ENCODE assay signal across 1 cellular context in the genomic region with DNA sequence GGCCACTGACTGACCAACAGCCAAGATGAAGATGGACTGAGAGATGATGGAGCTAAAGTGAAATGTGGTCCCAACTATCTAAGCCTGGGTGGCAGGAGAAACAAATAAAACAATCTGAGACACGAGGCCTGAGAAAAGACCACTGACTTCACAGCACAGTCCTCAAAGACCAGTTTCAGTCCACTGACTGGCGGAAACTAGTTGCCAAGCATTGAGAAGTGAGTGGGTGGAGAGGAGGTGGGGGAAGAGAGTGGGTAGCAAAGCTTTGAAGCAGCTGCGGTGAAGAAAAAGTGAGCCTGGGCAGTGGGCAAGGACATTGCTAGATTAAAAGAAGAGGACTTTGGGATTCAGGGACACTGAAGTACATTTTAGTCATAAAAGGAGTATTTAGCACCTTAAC.
TF ChIP-seq lines count a peak whose summit lies in the region.

No MANE protein-coding gene starts in this region.

TF ChIP-seq in GM12878, 131 proteins besides CTCF, POLR2A, EP300 and RAD21 (continues in another document):
- TF ChIP-seq CEBPB (IDR thresholded peaks at IDR 0.05; ENCODE audit: borderline replicate concordance in 1 of 2, low read depth in 2 of 2, low read length in 2 of 2) (no peak), PBX3 (IDR thresholded peaks at IDR 0.05; ENCODE audit: insufficient replicate concordance, low read depth, low read length) (peak; percentile 3), CBX5 (IDR thresholded peaks at IDR 0.05; ENCODE audit: low read depth) (no peak), IRF3 (IDR thresholded peaks at IDR 0.05) (no peak), ZNF687 (IDR thresholded peaks at IDR 0.05) (peak; percentile 47; the same call in 1 of the 2 replicates), SREBF2 (IDR thresholded peaks at IDR 0.05; ENCODE audit: low read length) (no peak), ZBTB4 (CRISPR knock-in tag; IDR thresholded peaks at IDR 0.05) (no peak), GABPA (IDR thresholded peaks at IDR 0.05; ENCODE audit: low read depth) (no peak), ZBTB33 (IDR thresholded peaks at IDR 0.05) (no peak), SPI1 (IDR thresholded peaks at IDR 0.05; ENCODE audit: borderline replicate concordance, insufficient read depth, low read depth, low read length) (no peak), POU2F2 (IDR thresholded peaks at IDR 0.05; ENCODE audit: borderline replicate concordance, low read depth, low read length) (peak; percentile 83; the same call in 2 of the 3 replicates), RB1 (IDR thresholded peaks at IDR 0.05; ENCODE audit: borderline replicate concordance) (no peak), ZNF592 (IDR thresholded peaks at IDR 0.05) (no peak), RELB (IDR thresholded peaks at IDR 0.05; ENCODE audit: low read depth) (peak; percentile 62), ZNF207 (IDR thresholded peaks at IDR 0.05; ENCODE audit: borderline replicate concordance) (no peak), SMAD1 (IDR thresholded peaks at IDR 0.05; ENCODE audit: low read depth, partially characterized antibody) (peak; percentile 74), EGR1 (IDR thresholded peaks at IDR 0.05; ENCODE audit: borderline replicate concordance in 1 of 2, low read depth in 2 of 2, low read length in 2 of 2) (peak; percentile 56 to 99), RBBP5 (conservative IDR thresholded peaks at IDR 0.05) (no peak), FOS (IDR thresholded peaks at IDR 0.05; ENCODE audit: borderline replicate concordance, extremely low read depth, insufficient read length) (no peak), ZNF622 (IDR thresholded peaks at IDR 0.05) (no peak), NFIC (IDR thresholded peaks at IDR 0.05; ENCODE audit: low read depth, low read length) (peak; percentile 53; the same call in 1 of the 2 replicates), TARDBP (IDR thresholded peaks at IDR 0.05; ENCODE audit: borderline replicate concordance) (0 out of 2 replicates have a peak, but pooled peaks have one; percentile 27), SMARCA5 (IDR thresholded peaks at IDR 0.05) (no peak), DPF2 (IDR thresholded peaks at IDR 0.05) (peak; percentile 63), SMAD5 (IDR thresholded peaks at IDR 0.05; ENCODE audit: low read depth) (peak; percentile 31; the same call in 1 of the 2 replicates), CBX3 (IDR thresholded peaks at IDR 0.05; ENCODE audit: borderline replicate concordance, low read depth) (no peak)
- TF ChIP-seq, protein P1, sequence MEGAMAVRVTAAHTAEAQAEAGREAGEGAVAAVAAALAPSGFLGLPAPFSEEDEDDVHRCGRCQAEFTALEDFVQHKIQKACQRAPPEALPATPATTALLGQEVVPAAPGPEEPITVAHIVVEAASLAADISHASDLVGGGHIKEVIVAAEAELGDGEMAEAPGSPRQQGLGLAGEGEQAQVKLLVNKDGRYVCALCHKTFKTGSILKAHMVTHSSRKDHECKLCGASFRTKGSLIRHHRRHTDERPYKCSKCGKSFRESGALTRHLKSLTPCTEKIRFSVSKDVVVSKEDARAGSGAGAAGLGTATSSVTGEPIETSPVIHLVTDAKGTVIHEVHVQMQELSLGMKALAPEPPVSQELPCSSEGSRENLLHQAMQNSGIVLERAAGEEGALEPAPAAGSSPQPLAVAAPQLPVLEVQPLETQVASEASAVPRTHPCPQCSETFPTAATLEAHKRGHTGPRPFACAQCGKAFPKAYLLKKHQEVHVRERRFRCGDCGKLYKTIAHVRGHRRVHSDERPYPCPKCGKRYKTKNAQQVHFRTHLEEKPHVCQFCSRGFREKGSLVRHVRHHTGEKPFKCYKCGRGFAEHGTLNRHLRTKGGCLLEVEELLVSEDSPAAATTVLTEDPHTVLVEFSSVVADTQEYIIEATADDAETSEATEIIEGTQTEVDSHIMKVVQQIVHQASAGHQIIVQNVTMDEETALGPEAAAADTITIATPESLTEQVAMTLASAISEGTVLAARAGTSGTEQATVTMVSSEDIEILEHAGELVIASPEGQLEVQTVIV (IDR thresholded peaks at IDR 0.05; ENCODE audit: borderline replicate concordance, partially characterized antibody), result no peak
- TF ChIP-seq, protein P2, sequence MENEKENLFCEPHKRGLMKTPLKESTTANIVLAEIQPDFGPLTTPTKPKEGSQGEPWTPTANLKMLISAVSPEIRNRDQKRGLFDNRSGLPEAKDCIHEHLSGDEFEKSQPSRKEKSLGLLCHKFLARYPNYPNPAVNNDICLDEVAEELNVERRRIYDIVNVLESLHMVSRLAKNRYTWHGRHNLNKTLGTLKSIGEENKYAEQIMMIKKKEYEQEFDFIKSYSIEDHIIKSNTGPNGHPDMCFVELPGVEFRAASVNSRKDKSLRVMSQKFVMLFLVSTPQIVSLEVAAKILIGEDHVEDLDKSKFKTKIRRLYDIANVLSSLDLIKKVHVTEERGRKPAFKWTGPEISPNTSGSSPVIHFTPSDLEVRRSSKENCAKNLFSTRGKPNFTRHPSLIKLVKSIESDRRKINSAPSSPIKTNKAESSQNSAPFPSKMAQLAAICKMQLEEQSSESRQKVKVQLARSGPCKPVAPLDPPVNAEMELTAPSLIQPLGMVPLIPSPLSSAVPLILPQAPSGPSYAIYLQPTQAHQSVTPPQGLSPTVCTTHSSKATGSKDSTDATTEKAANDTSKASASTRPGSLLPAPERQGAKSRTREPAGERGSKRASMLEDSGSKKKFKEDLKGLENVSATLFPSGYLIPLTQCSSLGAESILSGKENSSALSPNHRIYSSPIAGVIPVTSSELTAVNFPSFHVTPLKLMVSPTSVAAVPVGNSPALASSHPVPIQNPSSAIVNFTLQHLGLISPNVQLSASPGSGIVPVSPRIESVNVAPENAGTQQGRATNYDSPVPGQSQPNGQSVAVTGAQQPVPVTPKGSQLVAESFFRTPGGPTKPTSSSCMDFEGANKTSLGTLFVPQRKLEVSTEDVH (IDR thresholded peaks at IDR 0.05; ENCODE audit: low read depth, partially characterized antibody), result no peak
